Comparison of ENCODE assay signal across 27 cellular contexts in genomic region chr1:16080422-16081150, GRCh38. TPM values are rescaled to one million over a fixed set of nuclear protein-coding genes. Genes with fewer than 3 reads are reported as not detected.
"Had no signal": no experiment of that assay in that cellular context is flagged by ENCODE, and none has a peak within 500 bp of the region (broad histone marks: within the 10 kb centered on the region; RNA-seq: fewer than 3 reads in every experiment).

No MANE protein-coding gene starts in this region.

- H3K27ac Mint-ChIP-seq: activated CD4-positive, alpha-beta memory T cell treated with anti-CD3 and anti-CD28 coated beads, Interleukin-2, amount 10 ng/mL, durations not matched to agents 7 days and 5 days; activated T-cell treated with anti-CD3 and anti-CD28 coated beads, Interleukin-2, amount 50 U/mL, for 72 hours; natural killer cell; stimulated activated effector memory CD8-positive, alpha-beta T cell treated with anti-CD3 and anti-CD28 coated beads, Interleukin-12 subunit alpha, Interleukin-12 subunit beta, amount 100 ng/mL, for 72 hours; stimulated activated naive CD8-positive, alpha-beta T cell treated with anti-CD3 and anti-CD28 coated beads, Interleukin-15, amount 100 ng/mL, for 72 hours had no signal

- DNase-seq: activated CD4-positive, alpha-beta memory T cell treated with anti-CD3 and anti-CD28 coated beads, Interleukin-2, amount 10 ng/mL, durations not matched to agents 7 days and 5 days; activated CD4-positive, alpha-beta T cell treated with anti-CD3 and anti-CD28 coated beads for 48 hours; activated effector memory CD4-positive, alpha-beta T cell treated with Interleukin-2 at 50 U/mL for 16 hours; activated naive CD4-positive, alpha-beta T cell treated with anti-CD3 and anti-CD28 coated beads, Interleukin-2, amount 50 U/mL, for 16 hours; activated T-cell treated with anti-CD3 and anti-CD28 coated beads, Interleukin-2, amount 50 U/mL, for 72 hours; colonic mucosa; dorsolateral prefrontal cortex; effector memory CD8-positive, alpha-beta T cell; esophagus squamous epithelium; gastrocnemius medialis; hypothalamus; midbrain; natural killer cell; small intestine; stimulated activated CD4-positive, alpha-beta T cell treated with anti-CD3 and anti-CD28 coated beads, Interleukin-2, amount 100 ng/mL, for 24 hours; stimulated activated naive CD8-positive, alpha-beta T cell treated with anti-CD3 and anti-CD28 coated beads, Interleukin-15, amount 100 ng/mL, for 72 hours; T-helper 9 cell; transverse colon had no signal

- H3K9me3 Mint-ChIP-seq: activated CD4-positive, alpha-beta memory T cell treated with anti-CD3 and anti-CD28 coated beads, Interleukin-2, amount 10 ng/mL, durations not matched to agents 7 days and 5 days; activated T-cell treated with anti-CD3 and anti-CD28 coated beads, Interleukin-2, amount 50 U/mL, for 72 hours; effector memory CD8-positive, alpha-beta T cell; natural killer cell; stimulated activated effector memory CD8-positive, alpha-beta T cell treated with anti-CD3 and anti-CD28 coated beads, Interleukin-12 subunit alpha, Interleukin-12 subunit beta, amount 100 ng/mL, for 72 hours; stimulated activated naive CD8-positive, alpha-beta T cell treated with anti-CD3 and anti-CD28 coated beads, Interleukin-15, amount 100 ng/mL, for 72 hours had no signal

- H3K9me3 ChIP-seq: ascending aorta, colonic mucosa, esophagus squamous epithelium, gastrocnemius medialis, neutrophil, pancreas, suprapubic skin, transverse colon had no signal

- H3K36me3 Mint-ChIP-seq: natural killer cell; stimulated activated effector memory CD8-positive, alpha-beta T cell treated with anti-CD3 and anti-CD28 coated beads, Interleukin-12 subunit alpha, Interleukin-12 subunit beta, amount 100 ng/mL, for 72 hours had no signal

- H3K27me3 ChIP-seq: ascending aorta, colonic mucosa, dorsolateral prefrontal cortex, esophagus squamous epithelium, gastrocnemius medialis, pancreas, suprapubic skin, transverse colon had no signal

- H3K4me3 Mint-ChIP-seq: activated CD4-positive, alpha-beta memory T cell treated with anti-CD3 and anti-CD28 coated beads, Interleukin-2, amount 10 ng/mL, durations not matched to agents 7 days and 5 days; activated T-cell treated with anti-CD3 and anti-CD28 coated beads, Interleukin-2, amount 50 U/mL, for 72 hours; effector memory CD8-positive, alpha-beta T cell; natural killer cell; stimulated activated effector memory CD8-positive, alpha-beta T cell treated with anti-CD3 and anti-CD28 coated beads, Interleukin-12 subunit alpha, Interleukin-12 subunit beta, amount 100 ng/mL, for 72 hours; stimulated activated naive CD8-positive, alpha-beta T cell treated with anti-CD3 and anti-CD28 coated beads, Interleukin-15, amount 100 ng/mL, for 72 hours had no signal

- H3K4me3 ChIP-seq: ascending aorta, colonic mucosa, dorsolateral prefrontal cortex, esophagus squamous epithelium, gastrocnemius medialis, pancreas, suprapubic skin, transverse colon had no signal

- ATAC-seq: activated T-cell treated with anti-CD3 and anti-CD28 coated beads, Interleukin-2, amount 50 U/mL, for 72 hours; effector memory CD8-positive, alpha-beta T cell; gastrocnemius medialis; natural killer cell; sciatic nerve; stimulated activated effector memory CD8-positive, alpha-beta T cell treated with anti-CD3 and anti-CD28 coated beads, Interleukin-12 subunit alpha, Interleukin-12 subunit beta, amount 100 ng/mL, for 72 hours; stimulated activated naive CD8-positive, alpha-beta T cell treated with anti-CD3 and anti-CD28 coated beads, Interleukin-15, amount 100 ng/mL, for 72 hours had no signal

- H3K4me1 ChIP-seq: pancreas had no signal

- H3K36me3 ChIP-seq: ascending aorta, colonic mucosa, esophagus squamous epithelium, gastrocnemius medialis, neutrophil, pancreas, suprapubic skin, transverse colon had no signal

- H3K27me3 Mint-ChIP-seq: activated CD4-positive, alpha-beta memory T cell treated with anti-CD3 and anti-CD28 coated beads, Interleukin-2, amount 10 ng/mL, durations not matched to agents 7 days and 5 days; effector memory CD8-positive, alpha-beta T cell had no signal

- H3K27ac ChIP-seq: ascending aorta, colonic mucosa, gastrocnemius medialis, neutrophil, pancreas, suprapubic skin, transverse colon had no signal

RNA-seq across cellular contexts. Expression of gene FAM131C, which starts 7.1 kb away (rescaled TPM):
- total RNA-seq: gastrocnemius medialis, liver, natural killer cell, sciatic nerve had no signal

RNA-seq across cellular contexts. Expression of gene CLCNKB, which starts 37.0 kb away (rescaled TPM):
- total RNA-seq: activated CD4-positive, alpha-beta memory T cell treated with anti-CD3 and anti-CD28 coated beads, Interleukin-2, amount 10 ng/mL, durations not matched to agents 7 days and 5 days; activated T-cell treated with anti-CD3 and anti-CD28 coated beads, Interleukin-2, amount 50 U/mL, for 72 hours; ascending aorta; esophagus squamous epithelium; gastrocnemius medialis; liver; natural killer cell; T-helper 1 cell treated with Interleukin-12 subunit alpha and Interleukin-12 subunit beta and Interleukin-4 antibody, amounts not matched to agents 30 ng/mL and 1 ng/mL, for 36 hours had no signal
- polyA plus RNA-seq: liver had no signal

RNA-seq across cellular contexts. Expression of gene CLCNKA, which starts 58.8 kb away (rescaled TPM):
- total RNA-seq: activated T-cell treated with anti-CD3 and anti-CD28 coated beads, Interleukin-2, amount 50 U/mL, for 72 hours; ascending aorta; esophagus squamous epithelium; liver; pulmonary artery endothelial cell; T-helper 1 cell treated with Interleukin-12 subunit alpha and Interleukin-12 subunit beta and Interleukin-4 antibody, amounts not matched to agents 30 ng/mL and 1 ng/mL, for 36 hours had no signal
- polyA plus RNA-seq: liver had no signal
